ENCODE assay signal across 21 cellular contexts in the genomic region with DNA sequence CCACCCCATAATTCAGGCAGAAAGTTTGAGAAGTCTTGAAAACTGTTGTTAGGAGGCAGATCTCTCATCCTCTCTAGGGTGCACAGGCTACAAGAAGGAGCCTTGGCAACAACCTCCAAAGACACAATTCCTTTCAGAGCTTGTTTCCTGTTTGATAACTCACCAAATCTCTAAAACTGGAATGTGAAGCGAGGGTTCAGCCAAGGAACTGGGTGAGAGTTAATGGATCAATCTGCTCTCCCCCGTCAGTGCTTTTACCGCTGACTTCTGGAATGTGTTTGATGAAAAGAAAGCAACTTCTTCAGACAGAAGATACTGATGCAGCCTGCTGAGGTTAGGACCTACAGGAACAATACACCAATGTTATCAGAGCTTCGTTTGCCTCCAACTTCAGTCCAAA.
DNase-seq lines count a peak whose midpoint lies in the region; ATAC-seq and TF ChIP-seq lines count a peak whose summit lies in the region.
"Had no signal": no experiment of that assay in that cellular context is flagged by ENCODE, and none has a peak within 500 bp of the region (broad histone marks: within the 10 kb centered on the region; RNA-seq: fewer than 3 reads in every experiment).

No MANE protein-coding gene starts in this region.

- H3K9ac ChIP-seq in endodermal cell (ENCODE audit: extremely low read depth, low read length, poor library complexity, severe bottlenecking) = no peak overlapping the region
- no peak overlapping the region for H3K9ac ChIP-seq in smooth muscle cell (ENCODE audit: low read depth)

- no peaks in the 10 kb centered on the region for H3K36me3 ChIP-seq in cardiac muscle cell
- no peaks in the 10 kb centered on the region for H3K36me3 ChIP-seq in endodermal cell (ENCODE audit: control insufficient read depth, insufficient read depth, low read length)
- no peaks in the 10 kb centered on the region for H3K36me3 ChIP-seq in smooth muscle cell (ENCODE audit: low read depth)
- H3K36me3 ChIP-seq: pancreas had no signal

- no peak for TF ChIP-seq CTCF in cardiac muscle cell (IDR thresholded peaks at IDR 0.05; ENCODE audit: low read depth, low read length)
- TF ChIP-seq CTCF in endodermal cell (conservative IDR thresholded peaks at IDR 0.05) = no peak
- no peak for TF ChIP-seq CTCF in smooth muscle cell (IDR thresholded peaks at IDR 0.05; ENCODE audit: borderline replicate concordance, insufficient read depth, poor library complexity, severe bottlenecking)

- WGBS in endodermal cell (ENCODE audit: insufficient coverage in 1 of 2, insufficient read length in 1 of 2), 2 experiments = 35 to 68% methylated on average over 2 to 4 of the region's 4 CpGs
- 22% methylated on average over 4 of the region's 4 CpGs for WGBS in smooth muscle cell (ENCODE audit: low lambda C conversion rate)

- peaks cover 50% of the 10 kb centered on the region for H3K4me1 Mint-ChIP-seq in endodermal cell
- H3K4me1 Mint-ChIP-seq: CD4-positive, alpha-beta memory T cell had no signal

- no peak overlapping the region for H3K27ac Mint-ChIP-seq in endodermal cell
- H3K27ac Mint-ChIP-seq: activated CD4-positive, alpha-beta memory T cell treated with anti-CD3 and anti-CD28 coated beads for 36 hours; activated T-cell treated with anti-CD3 and anti-CD28 coated beads, Interleukin-2, amount 50 U/mL, for 72 hours; CD4-positive, alpha-beta memory T cell had no signal

- H3K27me3 ChIP-seq in cardiac muscle cell = no peaks in the 10 kb centered on the region
- no peaks in the 10 kb centered on the region for H3K27me3 ChIP-seq in endodermal cell (ENCODE audit: control insufficient read depth, insufficient read depth, low read length, poor library complexity, severe bottlenecking)
- H3K27me3 ChIP-seq in smooth muscle cell (ENCODE audit: low read depth) = no peaks in the 10 kb centered on the region
- H3K27me3 ChIP-seq: pancreas had no signal

- H3K9me3 ChIP-seq in cardiac muscle cell (ENCODE audit: low read depth) = no peaks in the 10 kb centered on the region
- H3K9me3 ChIP-seq in endodermal cell (ENCODE audit: control insufficient read depth, low read length) = no peaks in the 10 kb centered on the region
- no peaks in the 10 kb centered on the region for H3K9me3 ChIP-seq in smooth muscle cell (replicated peaks; ENCODE audit: low read depth)
- H3K9me3 ChIP-seq: mucosa of descending colon, pancreas had no signal

- no peaks in the 10 kb centered on the region for H3K36me3 Mint-ChIP-seq in endodermal cell (ENCODE audit: low read depth)
- H3K36me3 Mint-ChIP-seq: activated CD4-positive, alpha-beta memory T cell treated with anti-CD3 and anti-CD28 coated beads for 36 hours; CD4-positive, alpha-beta memory T cell had no signal

- H3K4me1 ChIP-seq in cardiac muscle cell (ENCODE audit: low read depth) (peaks cover 44% of the 10 kb centered on the region), endodermal cell (ENCODE audit: control insufficient read depth, insufficient read depth, low read length) (peaks cover 24% of the 10 kb centered on the region), smooth muscle cell (ENCODE audit: low read depth) (peaks cover 23% of the 10 kb centered on the region)

- no peak for ATAC-seq in Right ventricle myocardium inferior
- peak; percentile 38 for ATAC-seq in left lobe of liver
- ATAC-seq in GM21526 (IDR thresholded peaks at IDR 0.05; ENCODE audit: low FRiP score, unreplicated experiment) = no peak
- ATAC-seq in HG02970 (IDR thresholded peaks at IDR 0.05; ENCODE audit: low FRiP score, unreplicated experiment) = no peak
- ATAC-seq: activated T-cell treated with anti-CD3 and anti-CD28 coated beads, Interleukin-2, amount 50 U/mL, for 72 hours; mucosa of descending colon; Panc1 had no signal

- no peak overlapping the region for H3K4me3 Mint-ChIP-seq in endodermal cell
- H3K4me3 Mint-ChIP-seq: activated CD4-positive, alpha-beta memory T cell treated with anti-CD3 and anti-CD28 coated beads for 36 hours; activated T-cell treated with anti-CD3 and anti-CD28 coated beads, Interleukin-2, amount 50 U/mL, for 72 hours; CD4-positive, alpha-beta memory T cell had no signal

- peaks cover 8% of the 10 kb centered on the region for H3F3A ChIP-seq in smooth muscle cell (ENCODE audit: low read depth)

- peak; percentile 35 to 91 for DNase-seq in cardiac muscle cell (ENCODE audit: low read depth in 1 of 2, low spot score in 1 of 2)
- DNase-seq in Right ventricle myocardium inferior (ENCODE audit: missing footprints) = no peak
- DNase-seq in endodermal cell = no peak
- no peak for DNase-seq in left lobe of liver (ENCODE audit: low spot score)
- DNase-seq in smooth muscle cell (lab: John Stamatoyannopoulos, UW; ENCODE audit: unreplicated experiment) = no peak
- no peak for DNase-seq in GM03348 (ENCODE audit: low spot score)
- DNase-seq: 8988T; activated CD4-positive, alpha-beta memory T cell treated with anti-CD3 and anti-CD28 coated beads for 36 hours; activated T-cell treated with anti-CD3 and anti-CD28 coated beads, Interleukin-2, amount 50 U/mL, for 72 hours; CD4-positive, alpha-beta memory T cell; head of caudate nucleus; KG1; mucosa of descending colon; NCI-H1092; NCI-H748 treated with DMSO at 0.1 percent for 48 hours; pancreas; stimulated activated naive CD4-positive, alpha-beta T cell had no signal

- peak overlapping the region; percentile 47 for H3K4me2 ChIP-seq in smooth muscle cell

- H3K27ac ChIP-seq in cardiac muscle cell (peak overlapping the region; percentile 81), endodermal cell (ENCODE audit: low read depth, low read length) (peak overlapping the region; percentile 33), smooth muscle cell (ENCODE audit: low read depth) (no peak overlapping the region)
- H3K27ac ChIP-seq: HL-60, pancreas had no signal

- H3K79me2 ChIP-seq in smooth muscle cell (ENCODE audit: low read depth) = no peaks in the 10 kb centered on the region

- H4K20me1 ChIP-seq in smooth muscle cell (ENCODE audit: low read depth) = no peaks in the 10 kb centered on the region

- no peak overlapping the region for H3K4me3 ChIP-seq in cardiac muscle cell
- peak overlapping the region; percentile 6 for H3K4me3 ChIP-seq in endodermal cell (ENCODE audit: low read length)
- no peak overlapping the region for H3K4me3 ChIP-seq in smooth muscle cell
- H3K4me3 ChIP-seq: mucosa of descending colon, pancreas had no signal

- no peaks in the 10 kb centered on the region for H3K9me3 Mint-ChIP-seq in endodermal cell
- H3K9me3 Mint-ChIP-seq: activated CD4-positive, alpha-beta memory T cell treated with anti-CD3 and anti-CD28 coated beads for 36 hours had no signal

- intact Hi-C loops in Right ventricle myocardium inferior (cut with DNase I) = no loop called here

- H3K27me3 Mint-ChIP-seq in endodermal cell (ENCODE audit: insufficient read depth) = no peaks in the 10 kb centered on the region
- H3K27me3 Mint-ChIP-seq: activated CD4-positive, alpha-beta memory T cell treated with anti-CD3 and anti-CD28 coated beads for 36 hours; CD4-positive, alpha-beta memory T cell had no signal

- H2AFZ ChIP-seq in smooth muscle cell (ENCODE audit: low read depth) = peak overlapping the region; percentile 26

Comparison
In these comparisons a context has a peak if more than half of its experiments do, and no peak if none do; other contexts are left out.
1. DNase-seq: peak in cardiac muscle cell (2 of 2); none in Right ventricle myocardium inferior (single experiment), endodermal cell (single experiment), left lobe of liver (single experiment), smooth muscle cell (single experiment) and GM03348 (single experiment).